ENCODE assay signal across 14 cellular contexts in genomic region chr2:200968162-200968561, GRCh38. TPM values are rescaled to one million over a fixed set of nuclear protein-coding genes. Genes with fewer than 3 reads are reported as not detected.
DNase-seq lines count a peak whose midpoint lies in the region; ATAC-seq and TF ChIP-seq lines count a peak whose summit lies in the region.
"Had no signal": no experiment of that assay in that cellular context is flagged by ENCODE, and none has a peak within 500 bp of the region (broad histone marks: within the 10 kb centered on the region; RNA-seq: fewer than 3 reads in every experiment).

No MANE protein-coding gene starts in this region.

- peak overlapping the region; percentile 13 for H3K27ac Mint-ChIP-seq in T-helper 2 cell treated with Interferon-gamma antibody and Interleukin-4, amounts not matched to agents 5 μg/mL and 100 μg/mL, for 36 hours
- peak overlapping the region; percentile 30 to 53 for H3K27ac Mint-ChIP-seq in T-cell
- peak overlapping the region; percentile 11 for H3K27ac Mint-ChIP-seq in stimulated activated memory B cell treated with anti-CD40 and anti-IgM and Interleukin-4, amounts not matched to agents 10 μg/mL and 1 μg/mL and 100 μg/mL, for 72 hours
- H3K27ac Mint-ChIP-seq in stimulated activated naive CD8-positive, alpha-beta T cell treated with anti-CD3 and anti-CD28 coated beads, Interleukin-15, amount 100 ng/mL, for 72 hours = peak overlapping the region in 1 of 2 donors; percentile 47

- peaks cover 5% of the 10 kb centered on the region for H3K36me3 Mint-ChIP-seq in T-helper 2 cell treated with Interferon-gamma antibody and Interleukin-4, amounts not matched to agents 5 μg/mL and 100 μg/mL, for 36 hours (ENCODE audit: low read depth)
- H3K36me3 Mint-ChIP-seq in T-cell = no peaks in the 10 kb centered on the region
- peaks cover 11% of the 10 kb centered on the region for H3K36me3 Mint-ChIP-seq in stimulated activated memory B cell treated with anti-CD40 and anti-IgM and Interleukin-4, amounts not matched to agents 10 μg/mL and 1 μg/mL and 100 μg/mL, for 72 hours

- H3K4me3 Mint-ChIP-seq in T-helper 2 cell treated with Interferon-gamma antibody and Interleukin-4, amounts not matched to agents 5 μg/mL and 100 μg/mL, for 36 hours = no peak overlapping the region
- no peak overlapping the region for H3K4me3 Mint-ChIP-seq in T-cell
- no peak overlapping the region for H3K4me3 Mint-ChIP-seq in stimulated activated memory B cell treated with anti-CD40 and anti-IgM and Interleukin-4, amounts not matched to agents 10 μg/mL and 1 μg/mL and 100 μg/mL, for 72 hours
- no peak overlapping the region for H3K4me3 Mint-ChIP-seq in stimulated activated naive CD8-positive, alpha-beta T cell treated with anti-CD3 and anti-CD28 coated beads, Interleukin-15, amount 100 ng/mL, for 72 hours

- H3K27me3 Mint-ChIP-seq in T-helper 2 cell treated with Interferon-gamma antibody and Interleukin-4, amounts not matched to agents 5 μg/mL and 100 μg/mL, for 36 hours (ENCODE audit: low read depth) = no peaks in the 10 kb centered on the region
- H3K27me3 Mint-ChIP-seq in T-cell = no peaks in the 10 kb centered on the region
- no peaks in the 10 kb centered on the region for H3K27me3 Mint-ChIP-seq in stimulated activated memory B cell treated with anti-CD40 and anti-IgM and Interleukin-4, amounts not matched to agents 10 μg/mL and 1 μg/mL and 100 μg/mL, for 72 hours
- H3K27me3 Mint-ChIP-seq in stimulated activated naive CD8-positive, alpha-beta T cell treated with anti-CD3 and anti-CD28 coated beads, Interleukin-15, amount 100 ng/mL, for 72 hours = no peaks in the 10 kb centered on the region

- H3K9me3 Mint-ChIP-seq in T-helper 2 cell treated with Interferon-gamma antibody and Interleukin-4, amounts not matched to agents 5 μg/mL and 100 μg/mL, for 36 hours = no peaks in the 10 kb centered on the region
- no peaks in the 10 kb centered on the region for H3K9me3 Mint-ChIP-seq in T-cell
- H3K9me3 Mint-ChIP-seq in stimulated activated memory B cell treated with anti-CD40 and anti-IgM and Interleukin-4, amounts not matched to agents 10 μg/mL and 1 μg/mL and 100 μg/mL, for 72 hours = no peaks in the 10 kb centered on the region
- H3K9me3 Mint-ChIP-seq in stimulated activated naive CD8-positive, alpha-beta T cell treated with anti-CD3 and anti-CD28 coated beads, Interleukin-15, amount 100 ng/mL, for 72 hours = no peaks in the 10 kb centered on the region

- H3K4me3 ChIP-seq in fibroblast of pulmonary artery (replicated peaks; ENCODE audit: low read depth, low read length) = no peak overlapping the region
- H3K4me3 ChIP-seq: MG63, vagina had no signal

- H3K4me1 Mint-ChIP-seq in T-helper 2 cell treated with Interferon-gamma antibody and Interleukin-4, amounts not matched to agents 5 μg/mL and 100 μg/mL, for 36 hours (ENCODE audit: low read depth) = peaks cover 27% of the 10 kb centered on the region
- peaks cover 42 to 46% (median 45%) of the 10 kb centered on the region in 3 donors for H3K4me1 Mint-ChIP-seq in T-cell
- peaks cover 43% of the 10 kb centered on the region for H3K4me1 Mint-ChIP-seq in stimulated activated memory B cell treated with anti-CD40 and anti-IgM and Interleukin-4, amounts not matched to agents 10 μg/mL and 1 μg/mL and 100 μg/mL, for 72 hours
- H3K4me1 Mint-ChIP-seq in stimulated activated naive CD8-positive, alpha-beta T cell treated with anti-CD3 and anti-CD28 coated beads, Interleukin-15, amount 100 ng/mL, for 72 hours = peaks cover 46% of the 10 kb centered on the region

- CTCF ChIA-PET in T-cell (lab: Charles Lee) = interaction anchor here in 1 of 2 donors (1.4 kb wide), 1 partner anchor 19 kb away, joined by 4 read pairs; no protein-coding TSS in a partner anchor

- no peak for TF ChIP-seq CTCF in fibroblast of pulmonary artery (IDR thresholded peaks at IDR 0.05; ENCODE audit: low read length, missing control alignments)

- POLR2A ChIA-PET in T-cell (lab: Charles Lee) = interaction anchor here in 1 of 2 donors (0.6 kb wide), 1 partner anchor 40 kb away, joined by 3 read pairs; no protein-coding TSS in a partner anchor

- ATAC-seq in T-cell (replicated peaks in 1 of 4) = no peak
- no peak for ATAC-seq in stimulated activated memory B cell treated with anti-CD40 and anti-IgM and Interleukin-4, amounts not matched to agents 10 μg/mL and 1 μg/mL and 100 μg/mL, for 72 hours
- no peak for ATAC-seq in stimulated activated naive CD8-positive, alpha-beta T cell treated with anti-CD3 and anti-CD28 coated beads, Interleukin-15, amount 100 ng/mL, for 72 hours

- DNase-seq in T-helper 2 cell treated with Interferon-gamma antibody and Interleukin-4, amounts not matched to agents 5 μg/mL and 100 μg/mL, for 36 hours (ENCODE audit: low spot score) = no peak
- no peak for DNase-seq in T-helper 2 cell
- DNase-seq in T-cell = no peak
- DNase-seq in fibroblast of pulmonary artery (ENCODE audit: low read depth) = peak; percentile 11
- no peak for DNase-seq in stimulated activated naive CD8-positive, alpha-beta T cell treated with anti-CD3 and anti-CD28 coated beads, Interleukin-15, amount 100 ng/mL, for 72 hours
- no peak for DNase-seq in ureter (ENCODE audit: low spot score)
- no peak for DNase-seq in SK-N-DZ (ENCODE audit: low spot score)
- DNase-seq: ACHN, kidney glomerular epithelial cell, MG63, NCI-H2227 treated with DMSO at 0.1 percent for 48 hours, T1000 had no signal

RNA-seq across cellular contexts. Expression of gene ORC2, which starts 4.7 kb away (rescaled TPM):
- total RNA-seq in T-cell (10 to 100 TPM; 29.9 to 52.4 (median 50.6) TPM), ureter (44.9 TPM)
- polyA plus RNA-seq in SK-N-DZ (2014; cell fraction: cytosol; rRNA removed) = 20.5 and 20.7 TPM in 2 replicates
- polyA plus RNA-seq in SK-N-DZ (2014; cell fraction: nucleus; rRNA removed) = 28.5 and 30.9 TPM in 2 replicates
